In genomic region chr11:111729441-111729840, GRCh38 we compare ENCODE assay signal across 12 cellular contexts. TPM values are rescaled to one million over a fixed set of nuclear protein-coding genes. Genes with fewer than 3 reads are reported as not detected.
DNase-seq lines count a peak whose midpoint lies in the region; ATAC-seq, FAIRE-seq and TF ChIP-seq lines count a peak whose summit lies in the region.
"Had no signal": no experiment of that assay in that cellular context is flagged by ENCODE, and none has a peak within 500 bp of the region (broad histone marks: within the 10 kb centered on the region; RNA-seq: fewer than 3 reads in every experiment).

No MANE protein-coding gene starts in this region.

- no peaks in the 10 kb centered on the region for H3K9me3 ChIP-seq in mesenchymal stem cell (ENCODE audit: control insufficient read depth, low read length)
- no peaks in the 10 kb centered on the region for H3K9me3 ChIP-seq in aorta (ENCODE audit: control insufficient read depth, low read length)

- H3K27me3 ChIP-seq in mesenchymal stem cell (ENCODE audit: control insufficient read depth in 1 of 2, insufficient read depth in 1 of 2, low read length in 2 of 2) (no peaks in the 10 kb centered on the region), aorta (ENCODE audit: control insufficient read depth in 1 of 2, insufficient read depth in 2 of 2, low read length in 1 of 2) (no peaks in the 10 kb centered on the region)

- H4K91ac ChIP-seq in mesenchymal stem cell (ENCODE audit: low read length), result peak overlapping the region; percentile 8

- peaks cover 12% of the 10 kb centered on the region for H3K79me1 ChIP-seq in mesenchymal stem cell (replicated peaks; ENCODE audit: low read length, poor library complexity, severe bottlenecking)

- H3K14ac ChIP-seq in mesenchymal stem cell (ENCODE audit: low read length in 2 of 2), result no peak overlapping the region

- H3K4me2 ChIP-seq in mesenchymal stem cell (ENCODE audit: low read length, poor library complexity, severe bottlenecking), result no peak overlapping the region

- H3K27ac Mint-ChIP-seq in brain, result peak overlapping the region; percentile 27 to 92 (median 86)

- peaks cover 11% of the 10 kb centered on the region for H3K36me3 Mint-ChIP-seq in brain

- H3K4me3 ChIP-seq in mesenchymal stem cell (ENCODE audit: insufficient read depth in 1 of 2, low read depth in 1 of 2, low read length in 2 of 2), result no peak overlapping the region
- no peak overlapping the region for H3K4me3 ChIP-seq in aorta (ENCODE audit: low read length in 2 of 2)

- H3K36me3 ChIP-seq in mesenchymal stem cell (ENCODE audit: control insufficient read depth in 1 of 2, insufficient read depth in 2 of 2, low read depth in 1 of 2, low read length in 2 of 2), result peaks cover 33 to 37% of the 10 kb centered on the region in 2 experiments
- peaks cover 0 to 4% of the 10 kb centered on the region in 2 donors for H3K36me3 ChIP-seq in aorta (ENCODE audit: control insufficient read depth in 1 of 2, insufficient read depth in 2 of 2, low read length in 1 of 2)

- H3K27me3 Mint-ChIP-seq in brain, result no peaks in the 10 kb centered on the region

- WGBS in mesenchymal stem cell, result 95% methylated on average over 6 of the region's 6 CpGs
- 88 to 90% methylated on average over 6 of the region's 6 CpGs for WGBS in aorta, 2 donors

- no peak overlapping the region for H3K23ac ChIP-seq in mesenchymal stem cell (ENCODE audit: low read length in 2 of 2)

- H3K18ac ChIP-seq in mesenchymal stem cell (ENCODE audit: low read depth in 1 of 2, low read length in 2 of 2), result peak overlapping the region in 1 of 2 experiments; percentile 13

- intact Hi-C loops in aorta (cut with DNase I), result no loop called here

- no peak overlapping the region for H2AK5ac ChIP-seq in mesenchymal stem cell (ENCODE audit: low read length, severe bottlenecking)

- no peak overlapping the region for H3K4ac ChIP-seq in mesenchymal stem cell (ENCODE audit: low read depth in 1 of 2, low read length in 2 of 2)

- H4K8ac ChIP-seq in mesenchymal stem cell (ENCODE audit: low read length), result no peak overlapping the region

- H3K9me3 Mint-ChIP-seq in brain, result no peaks in the 10 kb centered on the region
- H3K9me3 Mint-ChIP-seq: H9 had no signal

- ATAC-seq in aorta (ENCODE audit: low FRiP score), result no peak

- peaks cover 33% of the 10 kb centered on the region for H3K4me1 ChIP-seq in mesenchymal stem cell (ENCODE audit: control insufficient read depth, insufficient read depth, low read depth, low read length)
- H3K4me1 ChIP-seq in aorta (ENCODE audit: control insufficient read depth in 1 of 2, insufficient read depth in 2 of 2, low read length in 2 of 2), result peaks cover 0 to 3% of the 10 kb centered on the region in 2 donors

- TF ChIP-seq CTCF in brain (conservative IDR thresholded peaks at IDR 0.05), result no peak

- H3K27ac ChIP-seq in mesenchymal stem cell (ENCODE audit: low read length, poor library complexity, severe bottlenecking) (no peak overlapping the region), temporal lobe (ENCODE audit: low read depth, low read length) (peak overlapping the region; percentile 100), aorta (ENCODE audit: low read depth in 1 of 2, low read length in 2 of 2) (no peak overlapping the region)

- FAIRE-seq in frontal cortex (lab: Jason Lieb, UNC), result no peak

- H2BK15ac ChIP-seq in mesenchymal stem cell (ENCODE audit: low read depth, poor library complexity, severe bottlenecking), result no peak overlapping the region

- no peak overlapping the region for H3K4me3 Mint-ChIP-seq in brain
- H3K4me3 Mint-ChIP-seq: H9 had no signal

- H2BK5ac ChIP-seq in mesenchymal stem cell (ENCODE audit: low read depth, low read length, poor library complexity, severe bottlenecking), result peak overlapping the region; percentile 47

- no peak overlapping the region for H2BK120ac ChIP-seq in mesenchymal stem cell (ENCODE audit: low read depth, low read length)

- DNase-seq in DMS153 (lab: John Stamatoyannopoulos, UW), result peak; percentile 0
- DNase-seq in DMS153 treated with DMSO at 0.1 percent for 48 hours (lab: John Stamatoyannopoulos, UW; ENCODE audit: unreplicated experiment), result no peak
- DNase-seq in mesenchymal stem cell, result no peak
- no peak for DNase-seq in frontal cortex (ENCODE audit: low spot score in 2 of 2)
- DNase-seq in aorta, result no peak
- DNase-seq in DMS114 treated with DMSO at 0.1 percent for 48 hours (lab: John Stamatoyannopoulos, UW; ENCODE audit: unreplicated experiment), result no peak
- DNase-seq: 8988T; activated CD4-positive, alpha-beta T cell treated with anti-CD3 and anti-CD28 coated beads, Interleukin-2, amount 50 U/mL, for 48 hours; H9; NCI-H1048 had no signal

- no peak overlapping the region for H3K9ac ChIP-seq in mesenchymal stem cell (ENCODE audit: low read length)

- H2AFZ ChIP-seq in mesenchymal stem cell (ENCODE audit: low read depth, low read length), result no peak overlapping the region

- H3K4me1 Mint-ChIP-seq in brain, result peaks cover 53% of the 10 kb centered on the region

- peak overlapping the region in 1 of 2 experiments; percentile 14 for H2BK12ac ChIP-seq in mesenchymal stem cell (ENCODE audit: low read length in 2 of 2)

RNA-seq across cellular contexts. Expression of gene PPP2R1B, which starts 36.7 kb away (rescaled TPM):
- polyA plus RNA-seq in brain (ENCODE audit: insufficient read depth, low read depth, low replicate concordance), result 15.3 TPM
- 14.9 TPM for polyA plus RNA-seq in mesenchymal stem cell (2013, experiment 1 of 2)
- 14.7 TPM for polyA plus RNA-seq in mesenchymal stem cell (2013, experiment 2 of 2)
- 18.9 TPM for total RNA-seq in temporal lobe
- 22.0 TPM for total RNA-seq in frontal cortex
- 10 to 100 TPM; 21.9 to 27.2 TPM for total RNA-seq in aorta
- 1 to 10 TPM; 3.5 to 7.4 TPM for polyA plus RNA-seq in aorta
